ENCODE assay signal across 8 cellular contexts in the genomic region with DNA sequence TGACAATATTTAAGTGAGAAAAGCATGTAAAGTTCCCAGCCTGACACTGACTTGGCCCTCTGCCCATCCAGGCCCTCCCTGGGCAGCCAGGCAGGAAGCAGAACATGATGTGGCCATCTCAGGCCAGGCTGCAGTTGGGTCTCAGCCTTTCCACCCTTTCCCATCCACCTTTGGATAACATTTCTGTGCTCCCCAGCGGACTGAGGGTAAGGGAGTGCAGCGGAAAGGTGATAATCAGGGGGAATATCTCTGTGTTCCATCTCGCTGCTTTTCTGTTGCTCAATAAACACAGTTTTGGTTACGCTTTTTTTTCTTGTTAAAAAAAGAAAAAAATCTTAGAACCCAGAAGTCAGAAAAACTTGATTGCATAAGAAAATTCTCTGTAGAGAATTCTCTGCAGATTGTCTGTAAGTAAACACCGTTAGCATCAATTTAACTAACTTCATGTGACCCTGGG.
DNase-seq lines count a peak whose midpoint lies in the region; ATAC-seq, FAIRE-seq and TF ChIP-seq lines count a peak whose summit lies in the region.

No MANE protein-coding gene starts in this region.

- FAIRE-seq in A549 (lab: Jason Lieb, UNC) (no peak), GM12878 (lab: Jason Lieb, UNC) (no peak)

- RAD21 ChIA-PET in GM12878 (lab: Charles Lee; ENCODE audit: unreplicated experiment): interaction anchor here (1.0 to 12.6 kb wide), 3 partner anchors 25 to 123 kb away, joined by 3 to 229 read pairs (median 7); no protein-coding TSS in a partner anchor

- H2AFZ ChIP-seq in GM12878 (ENCODE audit: control insufficient read depth, low read depth, low read length): peak overlapping the region; percentile 91

- H3K4me1 ChIP-seq in A549 (peaks cover 7% of the 10 kb centered on the region; the same call in 2 of the 3 replicates), HEK293 (ENCODE audit: control insufficient read depth, insufficient read depth, low read length) (peaks cover 10% of the 10 kb centered on the region), GM12878 (ENCODE audit: control insufficient read depth, insufficient read depth, low read length) (peaks cover 20% of the 10 kb centered on the region), mononuclear cell (ENCODE audit: insufficient read depth, low read length) (peaks cover 64% of the 10 kb centered on the region)

- TF ChIP-seq CTCF in A549 (IDR thresholded peaks at IDR 0.05) (no peak), HEK293 (tag by site-specific recombination; IDR thresholded peaks at IDR 0.05) (no peak), GM12878 (IDR thresholded peaks at IDR 0.05 in 2 of 3, conservative IDR thresholded peaks at IDR 0.05 in 1 of 3; ENCODE audit: control insufficient read depth in 2 of 3, extremely low read depth in 1 of 3, insufficient read depth in 1 of 3, low read depth in 3 of 3, low read length in 3 of 3) (no peak), GM10248 (IDR thresholded peaks at IDR 0.05; ENCODE audit: control extremely low read depth, extremely low read depth, low read depth, missing control alignments) (no peak)

- no peaks in the 10 kb centered on the region for H3K9me3 ChIP-seq in A549
- no peaks in the 10 kb centered on the region for H3K9me3 ChIP-seq in HEK293 (ENCODE audit: control insufficient read depth, insufficient read depth, low read depth, low read length)
- H3K9me3 ChIP-seq in GM12878 (replicated peaks; ENCODE audit: control insufficient read depth, insufficient read depth, low read length): peaks cover 6% of the 10 kb centered on the region; the same call in 1 of the 3 replicates
- no peaks in the 10 kb centered on the region for H3K9me3 ChIP-seq in mononuclear cell (ENCODE audit: low read depth, low read length)

- SMC1A ChIA-PET in GM12878 (lab: Charles Lee; ENCODE audit: uncharacterized antibody, unreplicated experiment): interaction anchor here (0.6 to 1.8 kb wide), 6 partner anchors 25 to 100 kb away, joined by 3 to 9 read pairs (median 5); no protein-coding TSS in a partner anchor

- no peaks in the 10 kb centered on the region for H3K79me2 ChIP-seq in GM12878 (ENCODE audit: control insufficient read depth, insufficient read depth, low read length)

- H3K4me3 ChIP-seq in A549 (peak overlapping the region; percentile 67), HEK293 (ENCODE audit: low read depth, low read length) (no peak overlapping the region), GM12878 (peak overlapping the region; percentile 71), mononuclear cell (ENCODE audit: low read length) (peak overlapping the region; percentile 43)

- ATAC-seq in A549 (peak in 1 of 2 experiments; percentile 27; a peak in 2 of 6 replicates), GM12878 (no peak), HG02798 (IDR thresholded peaks at IDR 0.05; ENCODE audit: poor library complexity, unreplicated experiment) (no peak), HG02938 (IDR thresholded peaks at IDR 0.05; ENCODE audit: unreplicated experiment) (no peak)
- no peak for ATAC-seq in activated CD4-positive, CD25-positive, alpha-beta regulatory T cell treated with anti-CD3 and anti-CD28 coated beads, Interleukin-2, amount 50 U/mL, for 24 hours

- no peaks in the 10 kb centered on the region for H4K20me1 ChIP-seq in GM12878 (ENCODE audit: control insufficient read depth, insufficient read depth)

- H3K27me3 ChIP-seq in GM12878 (replicated peaks in 1 of 2; ENCODE audit: control insufficient read depth in 2 of 2, insufficient read depth in 2 of 2, low read length in 1 of 2): no peaks in the 10 kb centered on the region
- no peaks in the 10 kb centered on the region for H3K27me3 ChIP-seq in mononuclear cell (ENCODE audit: insufficient read depth, low read length)

- TF ChIP-seq RAD21 in A549 (conservative IDR thresholded peaks at IDR 0.05 in 1 of 2, IDR thresholded peaks at IDR 0.05 in 1 of 2) (no peak), GM12878 (IDR thresholded peaks at IDR 0.05; ENCODE audit: insufficient read depth, low read depth, low read length) (no peak)

- H3K27ac ChIP-seq in A549: peak overlapping the region; percentile 78 to 89; a peak in 5 of 6 replicates
- no peak overlapping the region for H3K27ac ChIP-seq in HEK293 (ENCODE audit: extremely low read depth, low read depth, low read length)
- no peak overlapping the region for H3K27ac ChIP-seq in GM12878 (ENCODE audit: control insufficient read depth, insufficient read depth)

- H3K9ac ChIP-seq in GM12878 (ENCODE audit: control insufficient read depth, insufficient read depth, low read length): no peak overlapping the region

- intact Hi-C loops in GM12878 (cut with micrococcal nuclease; ENCODE audit: unreplicated experiment): no loop called here

- H3K4me2 ChIP-seq in A549 (peak overlapping the region; percentile 83), GM12878 (ENCODE audit: control insufficient read depth, insufficient read depth) (peak overlapping the region; percentile 63; the same call in 1 of the 2 replicates)

- no peaks in the 10 kb centered on the region for H3K36me3 ChIP-seq in HEK293 (ENCODE audit: control insufficient read depth in 2 of 2, insufficient read depth in 1 of 2, low read length in 2 of 2)
- H3K36me3 ChIP-seq in GM12878 (ENCODE audit: control insufficient read depth in 2 of 2, insufficient read depth in 2 of 2, low read length in 1 of 2): no peaks in the 10 kb centered on the region

- TF ChIP-seq POLR2A in A549 (IDR thresholded peaks at IDR 0.05; ENCODE audit: low read length) (no peak), GM12878 (IDR thresholded peaks at IDR 0.05; ENCODE audit: low read depth, low read length) (no peak)

- in situ Hi-C loops in GM12878 (cut with MboI): no loop called here

- TF ChIP-seq EP300 in A549 (IDR thresholded peaks at IDR 0.05) (no peak), GM12878 (IDR thresholded peaks at IDR 0.05; ENCODE audit: borderline replicate concordance in 1 of 2, control insufficient read depth in 1 of 2, low read depth in 2 of 2, low read length in 2 of 2) (no peak)

- no TSS peak for BruUV-seq in GM12878 (replicated peaks; lab: Mats Ljungman, UMichigan)

- POLR2A ChIA-PET in A549 (lab: Yijun Ruan, JAX) (interaction anchor here (0.6 kb wide), 1 partner anchor 408 kb away, joined by 3 read pairs; no protein-coding TSS in a partner anchor), HEK293 (lab: Yijun Ruan, JAX) (no interaction called here), GM12878 (lab: Charles Lee) (interaction anchor here (0.7 kb wide), 1 partner anchor 25 kb away, joined by 3 read pairs; no protein-coding TSS in a partner anchor), GM10248 (lab: Yijun Ruan, JAX) (no interaction called here)

- CTCF ChIA-PET in A549 (lab: Yijun Ruan, JAX) (interaction anchor here (1.6 kb wide), 1 partner anchor 14 kb away, joined by 5 read pairs; no protein-coding TSS in a partner anchor), HEK293 (lab: Yijun Ruan, JAX) (interaction anchor here (0.7 to 1.6 kb wide), 3 partner anchors 16 to 35 kb away, joined by 3 to 8 read pairs (median 4); no protein-coding TSS in a partner anchor), GM12878 (lab: Yijun Ruan, JAX) (interaction anchor here (0.6 to 14.6 kb wide), 4 partner anchors 18 to 91 kb away, joined by 3 to 430 read pairs (median 4); no protein-coding TSS in a partner anchor), GM10248 (lab: Yijun Ruan, JAX) (interaction anchor here (1.3 kb wide), 1 partner anchor 53 kb away, joined by 3 read pairs; no protein-coding TSS in a partner anchor)

- DNase-seq in A549 (ENCODE audit: low read depth in 1 of 2, low spot score in 1 of 2) (no peak), GM12878 (ENCODE audit: low read depth, low spot score) (no peak), GM10248 (ENCODE audit: extremely low spot score) (no peak)

- WGBS in A549 (ENCODE audit: missing lambda C conversion rate): 55% methylated on average over 5 of the region's 5 CpGs
- WGBS in GM12878 (ENCODE audit: insufficient coverage, insufficient replicate concordance, low lambda C conversion rate, missing lambda C conversion rate): 47% methylated on average over 5 of the region's 5 CpGs

TF ChIP-seq in A549, 52 proteins besides CTCF, POLR2A, EP300 and RAD21 (continues in another document):
- TF ChIP-seq KDM1A (IDR thresholded peaks at IDR 0.05; ENCODE audit: low read depth) (no peak), HOXB5 (CRISPR knock-in tag; IDR thresholded peaks at IDR 0.05) (no peak)
- TF ChIP-seq, protein P1, sequence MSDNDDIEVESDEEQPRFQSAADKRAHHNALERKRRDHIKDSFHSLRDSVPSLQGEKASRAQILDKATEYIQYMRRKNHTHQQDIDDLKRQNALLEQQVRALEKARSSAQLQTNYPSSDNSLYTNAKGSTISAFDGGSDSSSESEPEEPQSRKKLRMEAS (IDR thresholded peaks at IDR 0.05): no peak

TF ChIP-seq in HEK293, 187 proteins besides CTCF, POLR2A, EP300 and RAD21 (continues in another document):
- TF ChIP-seq KLF8 (tag by site-specific recombination; IDR thresholded peaks at IDR 0.05): no peak
- TF ChIP-seq, protein P2, sequence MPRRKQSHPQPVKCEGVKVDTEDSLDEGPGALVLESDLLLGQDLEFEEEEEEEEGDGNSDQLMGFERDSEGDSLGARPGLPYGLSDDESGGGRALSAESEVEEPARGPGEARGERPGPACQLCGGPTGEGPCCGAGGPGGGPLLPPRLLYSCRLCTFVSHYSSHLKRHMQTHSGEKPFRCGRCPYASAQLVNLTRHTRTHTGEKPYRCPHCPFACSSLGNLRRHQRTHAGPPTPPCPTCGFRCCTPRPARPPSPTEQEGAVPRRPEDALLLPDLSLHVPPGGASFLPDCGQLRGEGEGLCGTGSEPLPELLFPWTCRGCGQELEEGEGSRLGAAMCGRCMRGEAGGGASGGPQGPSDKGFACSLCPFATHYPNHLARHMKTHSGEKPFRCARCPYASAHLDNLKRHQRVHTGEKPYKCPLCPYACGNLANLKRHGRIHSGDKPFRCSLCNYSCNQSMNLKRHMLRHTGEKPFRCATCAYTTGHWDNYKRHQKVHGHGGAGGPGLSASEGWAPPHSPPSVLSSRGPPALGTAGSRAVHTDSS (tag by site-specific recombination; IDR thresholded peaks at IDR 0.05): no peak
- no peak for TF ChIP-seq ZNF658 (tag by site-specific recombination; IDR thresholded peaks at IDR 0.05)

TF ChIP-seq in GM12878, 131 proteins besides CTCF, POLR2A, EP300 and RAD21:
- TF ChIP-seq MYB (IDR thresholded peaks at IDR 0.05; ENCODE audit: borderline replicate concordance, low read depth, low read length): no peak
- peak; percentile 37; the same call in 1 of the 2 replicates for TF ChIP-seq EED (IDR thresholded peaks at IDR 0.05; ENCODE audit: low read depth)
- no peak for TF ChIP-seq BACH1 (IDR thresholded peaks at IDR 0.05; ENCODE audit: borderline replicate concordance)
- no peak for TF ChIP-seq NFYA (IDR thresholded peaks at IDR 0.05; ENCODE audit: borderline replicate concordance, low read depth, low read length)

Comparison
In these comparisons a context has a peak if more than half of its experiments do, and no peak if none do; other contexts are left out.
1. H3K27ac ChIP-seq: peak in A549 (2 of 2); none in HEK293 (single experiment) and GM12878 (single experiment).
2. POLR2A ChIA-PET loops: an anchor here in A549 (0.6 kb wide) and GM12878 (0.7 kb wide); none called in HEK293 and GM10248.